ENCODE assay signal across 1 cellular context in the genomic region with DNA sequence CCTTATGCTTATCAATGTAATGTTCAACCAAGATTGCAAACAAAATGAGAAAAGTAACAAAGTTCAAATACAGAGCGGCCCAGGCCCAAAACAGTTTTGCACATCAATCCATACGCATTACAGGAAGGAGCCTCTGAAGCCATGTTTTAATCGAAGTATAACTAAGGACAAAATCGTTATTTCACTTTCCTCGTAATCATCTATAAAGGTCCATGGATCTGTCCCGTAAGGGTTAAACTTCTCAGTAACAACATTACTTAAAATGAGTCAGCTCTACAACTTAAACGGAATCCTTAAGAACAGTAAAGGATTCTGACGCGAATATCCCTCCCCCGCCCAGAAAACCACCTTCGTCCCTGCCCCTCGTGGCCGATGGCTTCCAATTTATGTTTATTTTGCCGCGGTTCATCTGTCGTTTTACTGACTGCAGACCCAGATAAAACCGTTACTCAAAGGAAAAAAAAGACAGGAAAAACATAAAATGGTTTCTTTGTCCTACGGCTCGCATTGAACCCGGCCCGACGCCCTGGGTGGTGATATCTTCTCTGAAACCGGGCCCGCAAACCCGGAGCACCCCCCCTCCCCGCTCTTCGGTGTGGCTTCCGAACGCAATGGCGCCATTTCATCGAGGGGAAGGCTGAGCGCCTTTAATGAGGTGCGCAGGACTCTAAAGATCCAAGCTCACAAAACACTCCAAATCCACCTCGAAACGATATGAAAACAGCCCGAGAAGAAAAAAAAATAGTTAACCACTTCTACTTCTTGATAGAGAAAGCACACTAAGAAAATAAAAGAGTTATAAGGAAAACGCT.
TF ChIP-seq lines count a peak whose summit lies in the region.

No MANE protein-coding gene starts in this region.

TF ChIP-seq in H1, 55 proteins besides CTCF, POLR2A, EP300 and RAD21:
- peak; percentile 83 for TF ChIP-seq SAP30 (IDR thresholded peaks at IDR 0.05; ENCODE audit: insufficient read depth, insufficient replicate concordance, low read length)
- peak; percentile 68 for TF ChIP-seq CHD1 (IDR thresholded peaks at IDR 0.05; ENCODE audit: low read depth, low read length)
- TF ChIP-seq POLR2AphosphoS5 (IDR thresholded peaks at IDR 0.05; ENCODE audit: low read depth, low read length) = peak; percentile 93
- TF ChIP-seq ASH2L (IDR thresholded peaks at IDR 0.05; ENCODE audit: low read length) = no peak
- no peak for TF ChIP-seq BACH1 (IDR thresholded peaks at IDR 0.05; ENCODE audit: low read length)
- peak; percentile 24; the same call in 1 of the 2 replicates for TF ChIP-seq KDM5A (IDR thresholded peaks at IDR 0.05; ENCODE audit: low read length)
- peak; percentile 58 for TF ChIP-seq TAF7 (optimal IDR thresholded peaks at IDR 0.05; ENCODE audit: borderline replicate concordance, low read depth, low read length)
- TF ChIP-seq, protein P1, sequence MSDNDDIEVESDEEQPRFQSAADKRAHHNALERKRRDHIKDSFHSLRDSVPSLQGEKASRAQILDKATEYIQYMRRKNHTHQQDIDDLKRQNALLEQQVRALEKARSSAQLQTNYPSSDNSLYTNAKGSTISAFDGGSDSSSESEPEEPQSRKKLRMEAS (IDR thresholded peaks at IDR 0.05) = no peak
